2 cellular contexts compared by ENCODE assay signal in genomic region chr2:216665717-216666116, GRCh38.
TF ChIP-seq lines count a peak whose summit lies in the region.

No MANE protein-coding gene starts in this region.

TF ChIP-seq in H1, 55 proteins besides CTCF, POLR2A, EP300 and RAD21 (continues in another document):
- TF ChIP-seq BRCA1 (IDR thresholded peaks at IDR 0.05; ENCODE audit: low read depth, low read length) = no peak
- TF ChIP-seq PHF8 (conservative IDR thresholded peaks at IDR 0.05; ENCODE audit: low read depth, low read length) = no peak
- TF ChIP-seq MAFK (IDR thresholded peaks at IDR 0.05; ENCODE audit: low read depth, low read length) = no peak
- no peak for TF ChIP-seq BCL11A (IDR thresholded peaks at IDR 0.05; ENCODE audit: low read depth in 2 of 2, low read length in 2 of 2)
- no peak for TF ChIP-seq CREB1 (IDR thresholded peaks at IDR 0.05)
- peak; percentile 39; the same call in 1 of the 2 replicates for TF ChIP-seq MAX (IDR thresholded peaks at IDR 0.05)
- TF ChIP-seq BACH1 (IDR thresholded peaks at IDR 0.05; ENCODE audit: low read length) = no peak
- TF ChIP-seq E2F6 (IDR thresholded peaks at IDR 0.05) = no peak; the same call in 1 of the 2 replicates
- TF ChIP-seq CHD7 (IDR thresholded peaks at IDR 0.05; ENCODE audit: insufficient replicate concordance, low read length) = no peak
- TF ChIP-seq RXRA (IDR thresholded peaks at IDR 0.05; ENCODE audit: insufficient read depth, low read depth, low read length) = no peak
- no peak for TF ChIP-seq RBBP5 (IDR thresholded peaks at IDR 0.05; ENCODE audit: borderline replicate concordance, low read depth, low read length)
- no peak for TF ChIP-seq CHD1 (IDR thresholded peaks at IDR 0.05; ENCODE audit: low read depth, low read length)
- no peak for TF ChIP-seq SIX5 (IDR thresholded peaks at IDR 0.05; ENCODE audit: low read depth, low read length)
- TF ChIP-seq SAP30 (IDR thresholded peaks at IDR 0.05; ENCODE audit: insufficient read depth, insufficient replicate concordance, low read length) = no peak
- peak; percentile 42; the same call in 1 of the 2 replicates for TF ChIP-seq NRF1 (IDR thresholded peaks at IDR 0.05; ENCODE audit: low read depth, low read length)

TF ChIP-seq in liver, 16 proteins besides CTCF, POLR2A, EP300 and RAD21:
- TF ChIP-seq REST (IDR thresholded peaks at IDR 0.05) = peak; percentile 15
- no peak for TF ChIP-seq HNF4G (IDR thresholded peaks at IDR 0.05)
- TF ChIP-seq ATF3 (IDR thresholded peaks at IDR 0.05) = no peak
- TF ChIP-seq MAX (IDR thresholded peaks at IDR 0.05) = no peak
- peak; percentile 43 to 58 for TF ChIP-seq RXRA (IDR thresholded peaks at IDR 0.05)
- peak; percentile 21 to 29 for TF ChIP-seq JUND (IDR thresholded peaks at IDR 0.05)
- peak; percentile 22 to 48 for TF ChIP-seq HNF4A (conservative IDR thresholded peaks at IDR 0.05)
- TF ChIP-seq GABPA (IDR thresholded peaks at IDR 0.05 in 1 of 2, conservative IDR thresholded peaks at IDR 0.05 in 1 of 2) = no peak
- TF ChIP-seq SP1 (IDR thresholded peaks at IDR 0.05) = peak; percentile 49
- TF ChIP-seq FOXA2 (IDR thresholded peaks at IDR 0.05) = no peak
- no peak for TF ChIP-seq ZBTB33 (IDR thresholded peaks at IDR 0.05)
- TF ChIP-seq EGR1 (IDR thresholded peaks at IDR 0.05; ENCODE audit: low read depth in 2 of 2) = no peak
- TF ChIP-seq YY1 (IDR thresholded peaks at IDR 0.05) = no peak
